In the genomic region with DNA sequence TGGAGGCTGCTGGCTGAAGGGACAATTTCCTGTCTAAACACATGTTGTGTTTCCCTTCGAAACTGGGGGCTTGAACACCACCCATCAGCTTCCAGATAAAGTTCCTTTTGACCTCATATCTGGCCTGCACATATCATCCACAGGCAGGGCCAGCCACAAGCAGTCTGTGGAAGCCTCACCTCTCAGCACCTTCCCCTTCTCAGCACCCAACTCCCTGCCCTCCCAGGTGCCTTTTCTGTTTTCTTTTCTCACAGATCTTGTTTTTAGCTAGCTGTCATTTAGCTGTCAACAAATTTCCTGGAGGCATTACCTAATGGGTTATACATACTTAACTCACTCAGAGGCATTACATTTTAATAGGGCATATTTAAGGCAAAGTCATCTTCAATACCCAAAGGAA, we compare ENCODE assay signal across 22 cellular contexts.
A peak's percentile ranks its signal among the peaks of the same experiment; 100 is the strongest.
DNase-seq lines count a peak whose midpoint lies in the region; ATAC-seq and TF ChIP-seq lines count a peak whose summit lies in the region.
"Had no signal": no experiment of that assay in that cellular context is flagged by ENCODE, and none has a peak within 500 bp of the region (broad histone marks: within the 10 kb centered on the region; RNA-seq: fewer than 3 reads in every experiment).

No MANE protein-coding gene starts in this region.

- peaks cover 25 to 63% (median 43%) of the 10 kb centered on the region in 10 experiments for H3K4me1 ChIP-seq in BLaER1 treated with 17β-estradiol and CSF1 and Interleukin-3, amounts not matched to agents 10 nM and 100 nM
- H3K4me1 ChIP-seq in parathyroid adenoma, result peaks cover 2% of the 10 kb centered on the region

- no peak for ATAC-seq in GM21390 (IDR thresholded peaks at IDR 0.05; ENCODE audit: unreplicated experiment)
- ATAC-seq: GM23338, Panc1, SK-N-SH treated with all-trans-retinoic acid at 6 μM for 48 hours had no signal

- no peaks in the 10 kb centered on the region for H4K20me1 ChIP-seq in BLaER1 treated with 17β-estradiol and CSF1 and Interleukin-3, amounts not matched to agents 10 nM and 100 nM

- H3K79me2 ChIP-seq in parathyroid adenoma, result no peaks in the 10 kb centered on the region

- no peaks in the 10 kb centered on the region for H3K36me3 ChIP-seq in BLaER1 treated with 17β-estradiol and CSF1 and Interleukin-3, amounts not matched to agents 10 nM and 100 nM
- no peaks in the 10 kb centered on the region for H3K36me3 ChIP-seq in parathyroid adenoma (ENCODE audit: control insufficient read depth, insufficient read depth, low read length)

- no peak for TF ChIP-seq CTCF in RWPE1 (conservative IDR thresholded peaks at IDR 0.05; ENCODE audit: low read depth)
- TF ChIP-seq CTCF in parathyroid adenoma (IDR thresholded peaks at IDR 0.05), result no peak

- H3K4me3 ChIP-seq in BLaER1 treated with 17β-estradiol and CSF1 and Interleukin-3, amounts not matched to agents 10 nM and 100 nM, result no peak overlapping the region
- H3K4me3 ChIP-seq in parathyroid adenoma (ENCODE audit: low read depth, low read length), result no peak overlapping the region
- H3K4me3 ChIP-seq: GM23338 had no signal

- CTCF ChIA-PET in RWPE1 (lab: Yijun Ruan, JAX), result no interaction called here

- H3K4me2 ChIP-seq in BLaER1 treated with 17β-estradiol and CSF1 and Interleukin-3, amounts not matched to agents 10 nM and 100 nM, result peak overlapping the region in 7 of 11 experiments; percentile 3 to 86 (median 75); a peak in 11 of 22 replicates
- H3K4me2 ChIP-seq in parathyroid adenoma (ENCODE audit: low read length), result no peak overlapping the region
- H3K4me2 ChIP-seq: GM23338 had no signal

- intact Hi-C loops in posterior vena cava (cut with DNase I), result loop anchor here in 1 of 2 donors (10.0 kb wide), 1 partner anchor 906 kb away; no protein-coding TSS in a partner anchor

- no peaks in the 10 kb centered on the region for H3K27me3 ChIP-seq in BLaER1 treated with 17β-estradiol and CSF1 and Interleukin-3, amounts not matched to agents 10 nM and 100 nM
- no peaks in the 10 kb centered on the region for H3K27me3 ChIP-seq in parathyroid adenoma (ENCODE audit: control insufficient read depth, insufficient read depth, low read length)

- no peak overlapping the region for H3K27ac ChIP-seq in BLaER1 treated with 17β-estradiol and CSF1 and Interleukin-3, amounts not matched to agents 10 nM and 100 nM
- H3K27ac ChIP-seq in RWPE1 (peak overlapping the region; percentile 25; the same call in 1 of the 2 replicates), epithelial cell of prostate (peak overlapping the region; percentile 70), parathyroid adenoma (no peak overlapping the region)
- H3K27ac ChIP-seq: HL-60 had no signal

- peak overlapping the region; percentile 33 for H2AFZ ChIP-seq in parathyroid adenoma
- H2AFZ ChIP-seq: GM23338 had no signal

- no peaks in the 10 kb centered on the region for H3K9me3 ChIP-seq in BLaER1 treated with 17β-estradiol and CSF1 and Interleukin-3, amounts not matched to agents 10 nM and 100 nM (replicated peaks in 1 of 11)
- H3K9me3 ChIP-seq in parathyroid adenoma (ENCODE audit: control insufficient read depth, low read length), result no peaks in the 10 kb centered on the region

- POLR2A ChIA-PET in RWPE1 (lab: Yijun Ruan, JAX; ENCODE audit: low non-redundant PET), result no interaction called here

- DNase-seq in RWPE1 (ENCODE audit: low spot score) (no peak), epithelial cell of prostate (ENCODE audit: low read depth, low spot score) (no peak), NCI-H2171 (lab: John Stamatoyannopoulos, UW) (no peak), OCI-M2 (lab: John Stamatoyannopoulos, UW; ENCODE audit: unreplicated experiment) (no peak), posterior vena cava (ENCODE audit: low spot score) (no peak)
- DNase-seq: C1 segment of cervical spinal cord; CD4-positive, alpha-beta memory T cell; COR-L47; DMS53; H9; NCI-H1092 treated with DMSO at 0.1 percent for 48 hours; NCI-H1436 treated with DMSO at 0.1 percent for 48 hours; NCI-H187 treated with DMSO at 0.1 percent for 48 hours; NCI-H524; NCI-H82 had no signal

- no peak overlapping the region for H3K9ac ChIP-seq in BLaER1 treated with 17β-estradiol and CSF1 and Interleukin-3, amounts not matched to agents 10 nM and 100 nM
- H3K9ac ChIP-seq in parathyroid adenoma, result no peak overlapping the region

Comparison
In these comparisons a context has a peak if more than half of its experiments do, and no peak if none do; other contexts are left out.
1. H3K27ac ChIP-seq: peak in RWPE1 (single experiment) and epithelial cell of prostate (single experiment); none in BLaER1 treated with 17β-estradiol and CSF1 and Interleukin-3, amounts not matched to agents 10 nM and 100 nM (0 of 11) and parathyroid adenoma (single experiment).